ENCODE assay signal across 11 cellular contexts in the genomic region with DNA sequence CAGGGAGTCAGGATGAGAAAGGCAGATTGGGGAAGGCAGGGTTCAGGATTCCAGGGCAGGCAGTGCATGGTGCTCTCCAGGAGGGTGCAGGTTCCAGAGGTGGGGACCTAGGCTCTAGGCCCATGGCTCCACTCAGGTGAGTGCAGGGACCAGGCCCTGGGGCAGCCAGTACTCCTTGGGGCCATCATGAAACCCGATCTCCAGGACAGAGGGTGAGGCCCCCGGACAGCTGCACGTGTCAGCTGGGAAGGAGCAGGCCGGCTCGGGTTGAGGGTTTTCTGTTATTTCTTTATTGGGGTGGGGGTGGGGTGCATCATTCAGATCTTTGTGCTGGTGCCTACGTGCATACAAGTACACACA. TPM values are rescaled to one million over a fixed set of nuclear protein-coding genes. Genes with fewer than 3 reads are reported as not detected.
DNase-seq lines count a peak whose midpoint lies in the region; TF ChIP-seq lines count a peak whose summit lies in the region.
"Had no signal": no experiment of that assay in that cellular context is flagged by ENCODE, and none has a peak within 500 bp of the region (broad histone marks: within the 10 kb centered on the region; RNA-seq: fewer than 3 reads in every experiment).

No MANE protein-coding gene starts in this region.

- H3K4me1 ChIP-seq in BLaER1 treated with 17β-estradiol and CSF1 and Interleukin-3, amounts not matched to agents 10 nM and 100 nM: peaks cover 9 to 92% (median 80%) of the 10 kb centered on the region in 10 experiments; a peak in 19 of 20 replicates
- peaks cover 29% of the 10 kb centered on the region for H3K4me1 ChIP-seq in parathyroid adenoma

- H3K27me3 Mint-ChIP-seq in endothelial cell (ENCODE audit: unreplicated experiment): peaks cover 21% of the 10 kb centered on the region

- H3K4me3 Mint-ChIP-seq in endothelial cell (ENCODE audit: unreplicated experiment): peak overlapping the region; percentile 73

- peak overlapping the region; percentile 75 for H3K27ac Mint-ChIP-seq in endothelial cell (ENCODE audit: unreplicated experiment)

- H4K20me1 ChIP-seq in BLaER1 treated with 17β-estradiol and CSF1 and Interleukin-3, amounts not matched to agents 10 nM and 100 nM: peaks cover 19 to 82% (median 28%) of the 10 kb centered on the region in 11 experiments; a peak in 21 of 22 replicates

- DNase-seq in NCI-H69 (lab: John Stamatoyannopoulos, UW) (peak; percentile 48), endothelial cell (ENCODE audit: low spot score) (no peak), NCI-H774 (lab: John Stamatoyannopoulos, UW) (no peak), OCI-M2 (lab: John Stamatoyannopoulos, UW; ENCODE audit: unreplicated experiment) (no peak), GM03348 (ENCODE audit: low spot score) (no peak)
- no peak for DNase-seq in stimulated activated CD4-positive, alpha-beta T cell treated with anti-CD3 and anti-CD28 coated beads, Interleukin-4, amount 100 ng/mL, for 4 hours
- DNase-seq: foreskin keratinocyte; NCI-H1694 treated with DMSO at 0.1 percent for 48 hours; stimulated activated CD8-positive, alpha-beta memory T cell treated with anti-CD3 and anti-CD28 coated beads, Interleukin-4, amount 100 ng/mL, for 48 hours had no signal

- no peak overlapping the region for H2AFZ ChIP-seq in parathyroid adenoma

- H3K9ac ChIP-seq in BLaER1 treated with 17β-estradiol and CSF1 and Interleukin-3, amounts not matched to agents 10 nM and 100 nM: peak overlapping the region in 1 of 11 experiments; percentile 94; a peak in 1 of 22 replicates
- no peak overlapping the region for H3K9ac ChIP-seq in parathyroid adenoma

- no peaks in the 10 kb centered on the region for H3K27me3 ChIP-seq in BLaER1 treated with 17β-estradiol and CSF1 and Interleukin-3, amounts not matched to agents 10 nM and 100 nM
- no peaks in the 10 kb centered on the region for H3K27me3 ChIP-seq in parathyroid adenoma (ENCODE audit: control insufficient read depth, insufficient read depth, low read length)
- H3K27me3 ChIP-seq: foreskin keratinocyte had no signal

- no peaks in the 10 kb centered on the region for H3K9me3 ChIP-seq in BLaER1 treated with 17β-estradiol and CSF1 and Interleukin-3, amounts not matched to agents 10 nM and 100 nM (replicated peaks in 1 of 11)
- H3K9me3 ChIP-seq in parathyroid adenoma (ENCODE audit: control insufficient read depth, low read length): no peaks in the 10 kb centered on the region

- H3K4me1 Mint-ChIP-seq in endothelial cell (ENCODE audit: unreplicated experiment): peaks cover 37% of the 10 kb centered on the region

- H3K36me3 ChIP-seq in BLaER1 treated with 17β-estradiol and CSF1 and Interleukin-3, amounts not matched to agents 10 nM and 100 nM: peaks cover 0 to 33% (median 0%) of the 10 kb centered on the region in 11 experiments; a peak in 7 of 22 replicates
- H3K36me3 ChIP-seq in parathyroid adenoma (ENCODE audit: control insufficient read depth, insufficient read depth, low read length): no peaks in the 10 kb centered on the region

- no peak overlapping the region for H3K27ac ChIP-seq in BLaER1 treated with 17β-estradiol and CSF1 and Interleukin-3, amounts not matched to agents 10 nM and 100 nM
- peak overlapping the region; percentile 11 for H3K27ac ChIP-seq in parathyroid adenoma
- H3K27ac ChIP-seq: foreskin keratinocyte had no signal

- H3K4me3 ChIP-seq in BLaER1 treated with 17β-estradiol and CSF1 and Interleukin-3, amounts not matched to agents 10 nM and 100 nM: no peak overlapping the region
- H3K4me3 ChIP-seq in parathyroid adenoma (ENCODE audit: low read depth, low read length): no peak overlapping the region

- no peaks in the 10 kb centered on the region for H3K36me3 Mint-ChIP-seq in endothelial cell (ENCODE audit: low read depth, unreplicated experiment)

- TF ChIP-seq CTCF in endothelial cell (IDR thresholded peaks at IDR 0.05; ENCODE audit: unreplicated experiment): no peak
- TF ChIP-seq CTCF in parathyroid adenoma (IDR thresholded peaks at IDR 0.05): no peak

- H3K9me3 Mint-ChIP-seq in endothelial cell (ENCODE audit: unreplicated experiment): no peaks in the 10 kb centered on the region

- peaks cover 16% of the 10 kb centered on the region for H3K79me2 ChIP-seq in parathyroid adenoma

- H3K4me2 ChIP-seq in BLaER1 treated with 17β-estradiol and CSF1 and Interleukin-3, amounts not matched to agents 10 nM and 100 nM: peak overlapping the region in 7 of 11 experiments; percentile 81 to 99 (median 96); a peak in 9 of 22 replicates
- H3K4me2 ChIP-seq in parathyroid adenoma (ENCODE audit: low read length): no peak overlapping the region

RNA-seq across cellular contexts. Expression of a gene that starts 1.3 kb away (rescaled TPM):
- 82.6 TPM for total RNA-seq in endothelial cell (ENCODE audit: unreplicated experiment)

RNA-seq across cellular contexts. Expression of a gene that starts 40.8 kb away (rescaled TPM):
- 1.6 TPM for total RNA-seq in endothelial cell (ENCODE audit: unreplicated experiment)
